Comparison of ENCODE assay signal across 1 cellular context in the genomic region with DNA sequence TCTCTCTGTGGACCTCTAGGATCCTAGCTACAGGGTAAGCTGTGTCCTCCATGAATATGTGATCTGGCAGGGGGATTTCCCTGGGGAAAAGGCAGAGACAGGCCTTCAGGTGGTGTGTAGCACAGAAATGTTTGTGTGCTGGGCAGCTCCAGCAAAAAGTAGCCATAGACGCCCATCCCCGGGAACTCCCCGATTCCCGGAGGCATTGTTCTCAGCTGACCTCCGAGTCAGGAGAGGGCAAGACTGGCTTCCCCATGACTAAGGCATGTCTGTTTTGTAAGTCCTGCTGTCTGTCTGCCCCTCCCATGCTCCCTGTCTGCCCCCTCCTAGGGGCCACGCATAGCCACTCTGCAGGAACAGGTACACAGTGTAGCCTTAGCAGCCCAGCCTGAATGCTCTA.
TF ChIP-seq lines count a peak whose summit lies in the region.

No MANE protein-coding gene starts in this region.

TF ChIP-seq in endothelial cell of umbilical vein, 7 proteins besides CTCF, POLR2A, EP300 and RAD21 (continued from another document):
- TF ChIP-seq GATA2 (IDR thresholded peaks at IDR 0.05; ENCODE audit: insufficient read depth, insufficient read length, low read depth, low read length), result no peak
